8 cellular contexts compared by ENCODE assay signal in genomic region chr15:55627730-55628368, GRCh38. TPM values are rescaled to one million over a fixed set of nuclear protein-coding genes. Genes with fewer than 3 reads are reported as not detected.
DNase-seq lines count a peak whose midpoint lies in the region; ATAC-seq and TF ChIP-seq lines count a peak whose summit lies in the region.
"Had no signal": no experiment of that assay in that cellular context is flagged by ENCODE, and none has a peak within 500 bp of the region (broad histone marks: within the 10 kb centered on the region; RNA-seq: fewer than 3 reads in every experiment).

No MANE protein-coding gene starts in this region.

- H3K9me3 ChIP-seq in smooth muscle cell (replicated peaks; ENCODE audit: low read depth): no peaks in the 10 kb centered on the region

- H3K9ac ChIP-seq in smooth muscle cell (ENCODE audit: low read depth): peak overlapping the region; percentile 81

- H3K79me2 ChIP-seq in smooth muscle cell (ENCODE audit: low read depth): no peaks in the 10 kb centered on the region

- H4K20me1 ChIP-seq in smooth muscle cell (ENCODE audit: low read depth): no peaks in the 10 kb centered on the region

- no peak overlapping the region for H3K27ac Mint-ChIP-seq in activated CD8-positive, alpha-beta T cell treated with anti-CD3 and anti-CD28 coated beads, Interleukin-2, amount 10 ng/mL, durations not matched to agents 7 days and 5 days
- H3K27ac Mint-ChIP-seq: activated CD4-positive, alpha-beta T cell treated with anti-CD3 and anti-CD28 coated beads, Interleukin-2, amount 10 ng/mL, durations not matched to agents 7 days and 5 days had no signal

- peak overlapping the region; percentile 84 for H2AFZ ChIP-seq in smooth muscle cell (ENCODE audit: low read depth)

- H3K4me1 ChIP-seq in smooth muscle cell (ENCODE audit: low read depth): no peaks in the 10 kb centered on the region

- no peaks in the 10 kb centered on the region for H3K36me3 Mint-ChIP-seq in activated CD8-positive, alpha-beta T cell treated with anti-CD3 and anti-CD28 coated beads, Interleukin-2, amount 10 ng/mL, durations not matched to agents 7 days and 5 days (ENCODE audit: low read depth)

- no peaks in the 10 kb centered on the region for H3K9me3 Mint-ChIP-seq in activated CD8-positive, alpha-beta T cell treated with anti-CD3 and anti-CD28 coated beads, Interleukin-2, amount 10 ng/mL, durations not matched to agents 7 days and 5 days (ENCODE audit: insufficient read depth)
- H3K9me3 Mint-ChIP-seq: activated CD4-positive, alpha-beta T cell treated with anti-CD3 and anti-CD28 coated beads, Interleukin-2, amount 10 ng/mL, durations not matched to agents 7 days and 5 days had no signal

- H3F3A ChIP-seq in smooth muscle cell (ENCODE audit: low read depth): peaks cover 9% of the 10 kb centered on the region

- no peak for ATAC-seq in activated CD8-positive, alpha-beta T cell treated with anti-CD3 and anti-CD28 coated beads, Interleukin-2, amount 10 ng/mL, durations not matched to agents 7 days and 5 days

- H3K4me1 Mint-ChIP-seq in activated CD8-positive, alpha-beta T cell treated with anti-CD3 and anti-CD28 coated beads, Interleukin-2, amount 10 ng/mL, durations not matched to agents 7 days and 5 days (ENCODE audit: low read depth): no peaks in the 10 kb centered on the region
- H3K4me1 Mint-ChIP-seq: activated CD4-positive, alpha-beta T cell treated with anti-CD3 and anti-CD28 coated beads, Interleukin-2, amount 10 ng/mL, durations not matched to agents 7 days and 5 days had no signal

- H3K4me3 Mint-ChIP-seq in activated CD8-positive, alpha-beta T cell treated with anti-CD3 and anti-CD28 coated beads, Interleukin-2, amount 10 ng/mL, durations not matched to agents 7 days and 5 days: no peak overlapping the region
- H3K4me3 Mint-ChIP-seq: activated CD4-positive, alpha-beta T cell treated with anti-CD3 and anti-CD28 coated beads, Interleukin-2, amount 10 ng/mL, durations not matched to agents 7 days and 5 days had no signal

- peaks cover 7% of the 10 kb centered on the region for H3K27me3 Mint-ChIP-seq in activated CD8-positive, alpha-beta T cell treated with anti-CD3 and anti-CD28 coated beads, Interleukin-2, amount 10 ng/mL, durations not matched to agents 7 days and 5 days (ENCODE audit: low read depth)

- CTCF ChIA-PET in activated CD8-positive, alpha-beta T cell treated with anti-CD3 and anti-CD28 coated beads, Interleukin-2, amount 10 ng/mL, durations not matched to agents 7 days and 5 days (lab: Charles Lee): interaction anchor here (1.2 kb wide), 1 partner anchor 147 kb away, joined by 3 read pairs; no protein-coding TSS in a partner anchor

- 24% methylated on average over 7 of the region's 7 CpGs for WGBS in smooth muscle cell (ENCODE audit: low lambda C conversion rate)

- H3K36me3 ChIP-seq in H7 (replicated peaks; ENCODE audit: control insufficient read depth, insufficient read depth, low read length): no peaks in the 10 kb centered on the region
- H3K36me3 ChIP-seq in smooth muscle cell (ENCODE audit: low read depth): peaks cover 3% of the 10 kb centered on the region

- peak overlapping the region; percentile 70 for H3K4me2 ChIP-seq in smooth muscle cell

- POLR2A ChIA-PET in activated CD8-positive, alpha-beta T cell treated with anti-CD3 and anti-CD28 coated beads, Interleukin-2, amount 10 ng/mL, durations not matched to agents 7 days and 5 days (lab: Charles Lee): no interaction called here

- H3K4me3 ChIP-seq in H7 (ENCODE audit: insufficient read depth, low read depth, low read length) (no peak overlapping the region), fibroblast of pulmonary artery (replicated peaks; ENCODE audit: low read depth, low read length) (no peak overlapping the region), smooth muscle cell (no peak overlapping the region)

- DNase-seq in H7: peak; percentile 40
- peak; percentile 85 for DNase-seq in RKO (ENCODE audit: low spot score)
- DNase-seq in fibroblast of pulmonary artery (ENCODE audit: low read depth): peak; percentile 90
- DNase-seq in smooth muscle cell (lab: John Stamatoyannopoulos, UW; ENCODE audit: unreplicated experiment): peak; percentile 8
- no peak for DNase-seq in activated CD8-positive, alpha-beta T cell treated with anti-CD3 and anti-CD28 coated beads, Interleukin-2, amount 10 ng/mL, durations not matched to agents 7 days and 5 days
- no peak for DNase-seq in Ammon's horn (ENCODE audit: low spot score)
- DNase-seq in NCI-H2196 treated with DMSO at 0.1 percent for 48 hours (lab: John Stamatoyannopoulos, UW; ENCODE audit: unreplicated experiment): no peak
- DNase-seq: activated CD4-positive, alpha-beta T cell treated with anti-CD3 and anti-CD28 coated beads, Interleukin-2, amount 10 ng/mL, durations not matched to agents 7 days and 5 days had no signal

- TF ChIP-seq CTCF in fibroblast of pulmonary artery (IDR thresholded peaks at IDR 0.05; ENCODE audit: low read length, missing control alignments) (peak; percentile 2), smooth muscle cell (IDR thresholded peaks at IDR 0.05; ENCODE audit: borderline replicate concordance, insufficient read depth, poor library complexity, severe bottlenecking) (no peak)

- peak overlapping the region; percentile 95 for H3K27ac ChIP-seq in smooth muscle cell (ENCODE audit: low read depth)

- H3K27me3 ChIP-seq in H7 (ENCODE audit: control insufficient read depth, insufficient read depth, low read length): no peaks in the 10 kb centered on the region
- H3K27me3 ChIP-seq in smooth muscle cell (ENCODE audit: low read depth): no peaks in the 10 kb centered on the region

RNA-seq across cellular contexts. Expression of gene PYGO1, which starts 39.7 kb away (rescaled TPM):
- 0.24 and 0.59 TPM in 2 replicates for total RNA-seq in H7 (2014; rRNA removed; shearing (Covaris generic))
- 16.0 and 19.6 TPM in 2 replicates for total RNA-seq in smooth muscle cell
- 2.2 and 3.6 TPM in 2 replicates for polyA plus RNA-seq in smooth muscle cell
- not detected for total RNA-seq in activated CD8-positive, alpha-beta T cell treated with anti-CD3 and anti-CD28 coated beads, Interleukin-2, amount 10 ng/mL, durations not matched to agents 7 days and 5 days

Comparison
In these comparisons a context has a peak if more than half of its experiments do, and no peak if none do; other contexts are left out.
1. DNase-seq: peak in H7 (single experiment), RKO (single experiment), fibroblast of pulmonary artery (single experiment) and smooth muscle cell (single experiment); none in activated CD8-positive, alpha-beta T cell treated with anti-CD3 and anti-CD28 coated beads, Interleukin-2, amount 10 ng/mL, durations not matched to agents 7 days and 5 days (single experiment), Ammon's horn (single experiment) and NCI-H2196 treated with DMSO at 0.1 percent for 48 hours (single experiment).
2. RNA of gene PYGO1, which starts 39.7 kb away (total RNA-seq): 16.0 to 19.6 TPM in smooth muscle cell; 0.24 to 0.59 TPM in H7 and not detected in activated CD8-positive, alpha-beta T cell treated with anti-CD3 and anti-CD28 coated beads, Interleukin-2, amount 10 ng/mL, durations not matched to agents 7 days and 5 days; every median in the first group is over 10 times any median in the second.